35 cellular contexts compared by ENCODE assay signal in genomic region chr18:50859793-50860192, GRCh38. TPM values are rescaled to one million over a fixed set of nuclear protein-coding genes. Genes with fewer than 3 reads are reported as not detected.
"Had no signal": no experiment of that assay in that cellular context is flagged by ENCODE, and none has a peak within 500 bp of the region (broad histone marks: within the 10 kb centered on the region; RNA-seq: fewer than 3 reads in every experiment).

No MANE protein-coding gene starts in this region.

- H3K27ac ChIP-seq: ascending aorta, breast epithelium, cardiac muscle cell, coronary artery, esophagus muscularis mucosa, foreskin keratinocyte, WERI-Rb-1 had no signal

- H3K4me1 Mint-ChIP-seq: activated CD4-positive, alpha-beta T cell treated with anti-CD3 and anti-CD28 coated beads for 36 hours; activated CD4-positive, alpha-beta T cell treated with anti-CD3 and anti-CD28 coated beads, Interleukin-2, amount 10 ng/mL, durations not matched to agents 24 days and 14 days; activated naive CD4-positive, alpha-beta T cell treated with anti-CD3 and anti-CD28 coated beads, Interleukin-2, amount 50 U/mL, for 24 hours; activated naive CD8-positive, alpha-beta T cell treated with anti-CD3 and anti-CD28 coated beads for 36 hours; brain had no signal

- H3K4me3 Mint-ChIP-seq: activated B cell treated with CpG ODN at 0.5 μM for 24 hours; activated CD4-positive, alpha-beta memory T cell treated with anti-CD3 and anti-CD28 coated beads for 36 hours; activated CD4-positive, alpha-beta T cell treated with anti-CD3 and anti-CD28 coated beads for 36 hours; activated CD4-positive, alpha-beta T cell treated with anti-CD3 and anti-CD28 coated beads, Interleukin-2, amount 10 ng/mL, durations not matched to agents 24 days and 14 days; activated CD8-positive, alpha-beta memory T cell treated with anti-CD3 and anti-CD28 coated beads, Interleukin-2, amount 10 ng/mL, durations not matched to agents 7 days and 5 days; activated CD8-positive, alpha-beta T cell treated with anti-CD3 and anti-CD28 coated beads, Interleukin-2, amount 10 ng/mL, durations not matched to agents 7 days and 5 days; activated naive CD4-positive, alpha-beta T cell treated with anti-CD3 and anti-CD28 coated beads for 36 hours; activated naive CD4-positive, alpha-beta T cell treated with anti-CD3 and anti-CD28 coated beads, Interleukin-2, amount 50 U/mL, for 24 hours; activated naive CD8-positive, alpha-beta T cell treated with anti-CD3 and anti-CD28 coated beads for 36 hours; activated T-helper 1 cell treated with anti-CD3 and anti-CD28 coated beads, Interleukin-12 subunit alpha, Interleukin-12 subunit beta, Interleukin-2, Interleukin-4 antibody, amounts not matched to agents 30 ng/mL and 10 ng/mL and 1 ng/mL, durations not matched to agents 14 hours and 24 hours and 36 hours; brain; effector memory CD8-positive, alpha-beta T cell; T-helper 17 cell; T-helper 2 cell treated with Interferon-gamma antibody and Interleukin-4, amounts not matched to agents 5 μg/mL and 100 μg/mL, for 36 hours had no signal

- DNase-seq: activated B cell treated with CpG ODN at 0.5 μM for 24 hours; activated CD4-positive, alpha-beta memory T cell treated with anti-CD3 and anti-CD28 coated beads for 36 hours; activated CD4-positive, alpha-beta T cell treated with anti-CD3 and anti-CD28 coated beads for 36 hours; activated CD4-positive, alpha-beta T cell treated with anti-CD3 and anti-CD28 coated beads, Interleukin-2, amount 10 ng/mL, durations not matched to agents 24 days and 14 days; activated CD4-positive, CD25-positive, alpha-beta regulatory T cell treated with anti-CD3 and anti-CD28 coated beads, Interleukin-2, amount 50 U/mL, for 72 hours; activated CD8-positive, alpha-beta memory T cell treated with anti-CD3 and anti-CD28 coated beads, Interleukin-2, amount 10 ng/mL, durations not matched to agents 7 days and 5 days; activated CD8-positive, alpha-beta memory T cell treated with anti-CD3 and anti-CD28 coated beads, Interleukin-2, amount 50 U/mL, for 4 hours; activated CD8-positive, alpha-beta T cell treated with anti-CD3 and anti-CD28 coated beads, Interleukin-2, amount 10 ng/mL, durations not matched to agents 7 days and 5 days; activated effector memory CD4-positive, alpha-beta T cell treated with anti-CD3 and anti-CD28 coated beads, Interleukin-2, amount 50 U/mL, for 16 hours; activated naive CD4-positive, alpha-beta T cell treated with anti-CD3 and anti-CD28 coated beads for 36 hours; activated naive CD8-positive, alpha-beta T cell treated with anti-CD3 and anti-CD28 coated beads for 36 hours; activated T-cell treated with anti-CD3 and anti-CD28 coated beads, Interleukin-2, amount 50 U/mL, for 1 hour; activated T-cell treated with anti-CD3 and anti-CD28 coated beads, Interleukin-2, amount 50 U/mL, for 48 hours; central memory CD4-positive, alpha-beta T cell; dermis blood vessel endothelial cell; effector CD4-positive, alpha-beta T cell; effector memory CD8-positive, alpha-beta T cell; erythroblast; foreskin keratinocyte; gastrocnemius medialis; T-helper 1 cell; T-helper 17 cell; T1000; WERI-Rb-1 had no signal

- H3K36me3 Mint-ChIP-seq: activated CD4-positive, alpha-beta memory T cell treated with anti-CD3 and anti-CD28 coated beads for 36 hours; activated CD8-positive, alpha-beta memory T cell treated with anti-CD3 and anti-CD28 coated beads, Interleukin-2, amount 10 ng/mL, durations not matched to agents 7 days and 5 days; activated naive CD4-positive, alpha-beta T cell treated with anti-CD3 and anti-CD28 coated beads, Interleukin-2, amount 50 U/mL, for 24 hours; activated naive CD8-positive, alpha-beta T cell treated with anti-CD3 and anti-CD28 coated beads for 36 hours; brain had no signal

- H3K27me3 Mint-ChIP-seq: activated CD4-positive, alpha-beta T cell treated with anti-CD3 and anti-CD28 coated beads for 36 hours; activated CD8-positive, alpha-beta memory T cell treated with anti-CD3 and anti-CD28 coated beads, Interleukin-2, amount 10 ng/mL, durations not matched to agents 7 days and 5 days; activated naive CD4-positive, alpha-beta T cell treated with anti-CD3 and anti-CD28 coated beads, Interleukin-2, amount 50 U/mL, for 24 hours; activated naive CD8-positive, alpha-beta T cell treated with anti-CD3 and anti-CD28 coated beads for 36 hours; brain had no signal

- H3K9me3 Mint-ChIP-seq: activated B cell treated with CpG ODN at 0.5 μM for 24 hours; activated CD4-positive, alpha-beta memory T cell treated with anti-CD3 and anti-CD28 coated beads for 36 hours; activated CD4-positive, alpha-beta T cell treated with anti-CD3 and anti-CD28 coated beads, Interleukin-2, amount 10 ng/mL, durations not matched to agents 24 days and 14 days; activated naive CD4-positive, alpha-beta T cell treated with anti-CD3 and anti-CD28 coated beads for 36 hours; activated naive CD4-positive, alpha-beta T cell treated with anti-CD3 and anti-CD28 coated beads, Interleukin-2, amount 50 U/mL, for 24 hours; activated naive CD8-positive, alpha-beta T cell treated with anti-CD3 and anti-CD28 coated beads for 36 hours; activated T-helper 1 cell treated with anti-CD3 and anti-CD28 coated beads, Interleukin-12 subunit alpha, Interleukin-12 subunit beta, Interleukin-2, Interleukin-4 antibody, amounts not matched to agents 30 ng/mL and 10 ng/mL and 1 ng/mL, durations not matched to agents 14 hours and 24 hours and 36 hours; activated T-helper 2 cell treated with anti-CD3 and anti-CD28 coated beads, Interferon-gamma antibody, Interleukin-2, Interleukin-4, amounts not matched to agents 10 μg/mL and 5 μg/mL and 100 μg/mL, durations not matched to agents 14 hours and 24 hours and 36 hours; brain; effector memory CD8-positive, alpha-beta T cell; T-helper 2 cell treated with Interferon-gamma antibody and Interleukin-4, amounts not matched to agents 5 μg/mL and 100 μg/mL, for 36 hours had no signal

- ATAC-seq: activated CD4-positive, alpha-beta T cell treated with anti-CD3 and anti-CD28 coated beads for 36 hours; activated CD8-positive, alpha-beta memory T cell treated with anti-CD3 and anti-CD28 coated beads, Interleukin-2, amount 10 ng/mL, durations not matched to agents 7 days and 5 days; activated CD8-positive, alpha-beta T cell treated with anti-CD3 and anti-CD28 coated beads, Interleukin-2, amount 10 ng/mL, durations not matched to agents 7 days and 5 days; effector memory CD8-positive, alpha-beta T cell; foreskin keratinocyte; gastrocnemius medialis; T-helper 17 cell had no signal

- H3K36me3 ChIP-seq: ascending aorta, breast epithelium, cardiac muscle cell, esophagus muscularis mucosa, gastrocnemius medialis, WERI-Rb-1 had no signal

- H3K4me1 ChIP-seq: ascending aorta, breast epithelium, foreskin keratinocyte had no signal

- H3K9me3 ChIP-seq: ascending aorta, breast epithelium, esophagus muscularis mucosa, gastrocnemius medialis had no signal

- H3K27ac Mint-ChIP-seq: activated B cell treated with CpG ODN at 0.5 μM for 24 hours; activated CD4-positive, alpha-beta memory T cell treated with anti-CD3 and anti-CD28 coated beads for 36 hours; activated CD4-positive, alpha-beta T cell treated with anti-CD3 and anti-CD28 coated beads for 36 hours; activated CD4-positive, alpha-beta T cell treated with anti-CD3 and anti-CD28 coated beads, Interleukin-2, amount 10 ng/mL, durations not matched to agents 24 days and 14 days; activated CD8-positive, alpha-beta memory T cell treated with anti-CD3 and anti-CD28 coated beads, Interleukin-2, amount 10 ng/mL, durations not matched to agents 7 days and 5 days; activated CD8-positive, alpha-beta T cell treated with anti-CD3 and anti-CD28 coated beads, Interleukin-2, amount 10 ng/mL, durations not matched to agents 7 days and 5 days; activated naive CD4-positive, alpha-beta T cell treated with anti-CD3 and anti-CD28 coated beads for 36 hours; activated naive CD4-positive, alpha-beta T cell treated with anti-CD3 and anti-CD28 coated beads, Interleukin-2, amount 50 U/mL, for 24 hours; activated naive CD8-positive, alpha-beta T cell treated with anti-CD3 and anti-CD28 coated beads for 36 hours; activated T-helper 1 cell treated with anti-CD3 and anti-CD28 coated beads, Interleukin-12 subunit alpha, Interleukin-12 subunit beta, Interleukin-2, Interleukin-4 antibody, amounts not matched to agents 30 ng/mL and 10 ng/mL and 1 ng/mL, durations not matched to agents 14 hours and 24 hours and 36 hours; activated T-helper 2 cell treated with anti-CD3 and anti-CD28 coated beads, Interferon-gamma antibody, Interleukin-2, Interleukin-4, amounts not matched to agents 10 μg/mL and 5 μg/mL and 100 μg/mL, durations not matched to agents 14 hours and 24 hours and 36 hours; T-helper 17 cell; T-helper 2 cell treated with Interferon-gamma antibody and Interleukin-4, amounts not matched to agents 5 μg/mL and 100 μg/mL, for 36 hours had no signal

- H3K4me3 ChIP-seq: ascending aorta, breast epithelium, cardiac muscle cell, coronary artery, esophagus muscularis mucosa, gastrocnemius medialis had no signal

RNA-seq across cellular contexts. Expression of gene MRO, which starts 40.0 kb away (rescaled TPM):
- total RNA-seq: activated B cell treated with CpG ODN at 0.5 μM for 24 hours; activated CD4-positive, alpha-beta memory T cell treated with anti-CD3 and anti-CD28 coated beads for 36 hours; activated CD4-positive, alpha-beta T cell treated with anti-CD3 and anti-CD28 coated beads for 36 hours; activated CD4-positive, alpha-beta T cell treated with anti-CD3 and anti-CD28 coated beads, Interleukin-2, amount 10 ng/mL, durations not matched to agents 24 days and 14 days; activated CD8-positive, alpha-beta memory T cell treated with anti-CD3 and anti-CD28 coated beads for 36 hours; activated CD8-positive, alpha-beta memory T cell treated with anti-CD3 and anti-CD28 coated beads, Interleukin-2, amount 10 ng/mL, durations not matched to agents 7 days and 5 days; activated CD8-positive, alpha-beta T cell treated with anti-CD3 and anti-CD28 coated beads, Interleukin-2, amount 10 ng/mL, durations not matched to agents 7 days and 5 days; activated naive CD4-positive, alpha-beta T cell treated with anti-CD3 and anti-CD28 coated beads for 36 hours; activated naive CD8-positive, alpha-beta T cell treated with anti-CD3 and anti-CD28 coated beads for 36 hours; activated T-helper 1 cell treated with anti-CD3 and anti-CD28 coated beads, Interleukin-12 subunit alpha, Interleukin-12 subunit beta, Interleukin-2, Interleukin-4 antibody, amounts not matched to agents 30 ng/mL and 10 ng/mL and 1 ng/mL, durations not matched to agents 14 hours and 24 hours and 36 hours; activated T-helper 2 cell treated with anti-CD3 and anti-CD28 coated beads, Interferon-gamma antibody, Interleukin-2, Interleukin-4, amounts not matched to agents 10 μg/mL and 5 μg/mL and 100 μg/mL, durations not matched to agents 14 hours and 24 hours and 36 hours; cardiac muscle cell; foreskin keratinocyte; T-helper 17 cell had no signal
- polyA plus RNA-seq: cardiac muscle cell, foreskin keratinocyte had no signal
